Comparison of ENCODE assay signal across 16 cellular contexts in the genomic region with DNA sequence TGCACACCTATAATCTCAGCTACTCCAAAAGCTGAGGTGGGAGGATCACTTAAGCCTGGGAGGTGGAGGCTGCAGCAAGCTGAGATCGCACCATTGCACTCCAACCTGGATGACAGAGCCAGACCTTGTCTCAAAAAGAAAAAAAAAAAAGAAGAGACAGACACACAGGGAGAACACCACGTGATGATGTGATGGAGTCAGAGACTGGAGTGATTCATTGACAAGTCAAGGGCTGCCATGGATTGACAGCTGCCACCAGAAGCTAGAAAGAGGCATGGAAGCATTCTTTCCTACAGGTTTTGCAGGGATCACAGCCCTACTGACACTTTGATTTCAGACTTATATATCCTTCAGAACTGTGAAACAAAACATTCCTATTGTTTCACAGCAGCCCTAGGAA. TPM values are rescaled to one million over a fixed set of nuclear protein-coding genes. Genes with fewer than 3 reads are reported as not detected.
DNase-seq lines count a peak whose midpoint lies in the region; ATAC-seq, FAIRE-seq and TF ChIP-seq lines count a peak whose summit lies in the region.
"Had no signal": no experiment of that assay in that cellular context is flagged by ENCODE, and none has a peak within 500 bp of the region (broad histone marks: within the 10 kb centered on the region; RNA-seq: fewer than 3 reads in every experiment).

No MANE protein-coding gene starts in this region.

- intact Hi-C loops in HepG2 (cut with micrococcal nuclease; ENCODE audit: unreplicated experiment): loop anchor here (10.0 kb wide), 1 partner anchor 834 kb away; no protein-coding TSS in a partner anchor
- intact Hi-C loops in right lobe of liver (cut with DNase I): no loop called here
- intact Hi-C loops in sciatic nerve (cut with DNase I): no loop called here

- ATAC-seq in HepG2: no peak
- no peak for ATAC-seq in right lobe of liver
- ATAC-seq in foreskin keratinocyte: peak; percentile 39
- no peak for ATAC-seq in sciatic nerve

- TF ChIP-seq POLR2A in HepG2 (IDR thresholded peaks at IDR 0.05; ENCODE audit: insufficient read depth in 1 of 2, low read depth in 2 of 2, low read length in 2 of 2): no peak
- no peak for TF ChIP-seq POLR2A in right lobe of liver (IDR thresholded peaks at IDR 0.05)

- FAIRE-seq in HepG2 (lab: Jason Lieb, UNC): no peak
- FAIRE-seq: A204.1, RCC 7860 had no signal

- no peak for TF ChIP-seq RAD21 in HepG2 (CRISPR knock-in tag; IDR thresholded peaks at IDR 0.05)

- peaks cover 2% of the 10 kb centered on the region for H3K79me2 ChIP-seq in HepG2 (ENCODE audit: insufficient read depth, low read length)

- no peak overlapping the region for H2AFZ ChIP-seq in HepG2 (ENCODE audit: low read length)

- 5% methylated on average over 2 of the region's 2 CpGs for WGBS in HepG2 (ENCODE audit: low lambda C conversion rate)
- WGBS in right lobe of liver (ENCODE audit: insufficient coverage, low coverage, low lambda C conversion rate, missing lambda C conversion rate): 56% methylated on average over 2 of the region's 2 CpGs

- no peak overlapping the region for H3K4me2 ChIP-seq in HepG2 (ENCODE audit: low read depth, low read length)

- no peak overlapping the region for H3K4me3 ChIP-seq in HepG2 (replicated peaks in 1 of 3; ENCODE audit: insufficient read depth in 1 of 3, low read depth in 2 of 3, low read length in 3 of 3)
- H3K4me3 ChIP-seq in right lobe of liver: no peak overlapping the region

- CTCF ChIA-PET in HepG2 (lab: Yijun Ruan, JAX; ENCODE audit: low intra/inter-chr PET ratio, low total read pairs): no interaction called here
- CTCF ChIA-PET in RWPE1 (lab: Yijun Ruan, JAX): interaction anchor here (0.6 kb wide), 1 partner anchor 48 kb away, joined by 3 read pairs; no protein-coding TSS in a partner anchor

- H3K27ac ChIP-seq in HepG2 (ENCODE audit: extremely low read length, insufficient read depth, low read length): no peak overlapping the region
- H3K27ac ChIP-seq in right lobe of liver: no peak overlapping the region
- no peak overlapping the region for H3K27ac ChIP-seq in RWPE1
- H3K27ac ChIP-seq in foreskin keratinocyte: no peak overlapping the region

- TF ChIP-seq CTCF in HepG2 (CRISPR knock-in tag; IDR thresholded peaks at IDR 0.05) (no peak), right lobe of liver (IDR thresholded peaks at IDR 0.05) (no peak), RWPE1 (conservative IDR thresholded peaks at IDR 0.05; ENCODE audit: low read depth) (no peak), foreskin keratinocyte (conservative IDR thresholded peaks at IDR 0.05) (no peak)

- no peak for DNase-seq in HepG2 (ENCODE audit: low spot score)
- no peak for DNase-seq in right lobe of liver
- peak; percentile 66 for DNase-seq in RWPE1 (ENCODE audit: low spot score)
- DNase-seq in foreskin keratinocyte: peak; percentile 50 to 73
- DNase-seq in AML-193 (lab: John Stamatoyannopoulos, UW): no peak
- DNase-seq in sciatic nerve (ENCODE audit: low spot score): no peak
- DNase-seq in G401 (ENCODE audit: low spot score): no peak
- DNase-seq in COLO668 (lab: John Stamatoyannopoulos, UW; ENCODE audit: unreplicated experiment): no peak
- DNase-seq: Calu3, DND-41, GF-D8, NCI-H1105, NCI-H1694 treated with DMSO at 0.1 percent for 48 hours, NCI-H510A had no signal

- H4K20me1 ChIP-seq in HepG2 (ENCODE audit: insufficient read depth, low read length): no peaks in the 10 kb centered on the region

- in situ Hi-C loops in HepG2 (cut with HindIII; ENCODE audit: extremely low pct_ligation_motif_present, low pct_unique_long_range_greater_than_20kb) (no loop called here), G401 (cut with HindIII; ENCODE audit: low sequenced_read_pairs) (no loop called here)

- no peaks in the 10 kb centered on the region; a peak in 1 of 5 replicates for H3K27me3 ChIP-seq in HepG2 (ENCODE audit: control insufficient read depth in 1 of 2, insufficient read depth in 2 of 2, low read length in 2 of 2)
- no peaks in the 10 kb centered on the region for H3K27me3 ChIP-seq in right lobe of liver
- no peaks in the 10 kb centered on the region for H3K27me3 ChIP-seq in foreskin keratinocyte

- BruUV-seq in HepG2 (replicated peaks; lab: Mats Ljungman, UMichigan): no TSS peak

- no peaks in the 10 kb centered on the region for H3K36me3 ChIP-seq in HepG2 (replicated peaks in 1 of 2; ENCODE audit: control insufficient read depth in 1 of 2, insufficient read depth in 2 of 2, low read length in 2 of 2)
- no peaks in the 10 kb centered on the region for H3K36me3 ChIP-seq in right lobe of liver

- POLR2A ChIA-PET in HepG2 (lab: Yijun Ruan, JAX) (no interaction called here), RWPE1 (lab: Yijun Ruan, JAX; ENCODE audit: low non-redundant PET) (no interaction called here)

- H3K4me1 ChIP-seq in HepG2 (ENCODE audit: insufficient read depth, low read length): peaks cover 13% of the 10 kb centered on the region
- H3K4me1 ChIP-seq in right lobe of liver: peaks cover 0 to 24% (median 8%) of the 10 kb centered on the region in 4 donors
- peaks cover 14% of the 10 kb centered on the region for H3K4me1 ChIP-seq in foreskin keratinocyte

- H3K9me3 ChIP-seq in HepG2 (ENCODE audit: low read length): no peaks in the 10 kb centered on the region
- H3K9me3 ChIP-seq in right lobe of liver: no peaks in the 10 kb centered on the region

- TF ChIP-seq EP300 in HepG2 (IDR thresholded peaks at IDR 0.05; ENCODE audit: low read depth in 2 of 2, low read length in 2 of 2) (no peak), HepG2 (CRISPR knock-in tag; IDR thresholded peaks at IDR 0.05; ENCODE audit: borderline replicate concordance) (no peak)

- no peak overlapping the region for H3K9ac ChIP-seq in HepG2 (ENCODE audit: insufficient read depth, low read depth, low read length)

RNA-seq across cellular contexts. Expression of gene HCFC2, which starts 3.5 kb away (rescaled TPM):
- 4.9 and 5.6 TPM in 2 replicates for total RNA-seq in HepG2 (2016; rRNA removed; fragmentation: Illumina TruSeq; extraction: Trizol)
- total RNA-seq in HepG2 (2016; cell fraction: cytosol; rRNA removed; fragmentation: Illumina TruSeq; extraction: Trizol; ENCODE audit: low read depth): 0.62 and 1.8 TPM in 2 replicates
- 3.7 and 5.8 TPM in 2 replicates for total RNA-seq in HepG2 (2016; cell fraction: insoluble cytoplasmic fraction; rRNA removed; fragmentation: Illumina TruSeq; extraction: Trizol)
- 1.8 and 3.4 TPM in 2 replicates for total RNA-seq in HepG2 (2016; cell fraction: membrane; rRNA removed; fragmentation: Illumina TruSeq; extraction: Trizol)
- 6.0 and 8.5 TPM in 2 replicates for total RNA-seq in HepG2 (2016; cell fraction: nucleus; rRNA removed; fragmentation: Illumina TruSeq; extraction: Trizol)
- 3.4 and 3.7 TPM in 2 replicates for polyA plus RNA-seq in HepG2 (2011; rRNA removed)
- 1.1 and 1.8 TPM in 2 replicates for polyA plus RNA-seq in HepG2 (2011; cell fraction: cytosol; rRNA removed)
- polyA plus RNA-seq in HepG2 (2011; cell fraction: nucleus; rRNA removed): 3.0 and 5.5 TPM in 2 replicates
- polyA plus RNA-seq in HepG2 (2012): 3.3 and 3.4 TPM in 2 replicates
- polyA plus RNA-seq in HepG2 (2016; cell fraction: cytosol; fragmentation: Illumina TruSeq; extraction: Trizol; ENCODE audit: low read depth): 0.31 and 0.52 TPM in 2 replicates
- polyA plus RNA-seq in HepG2 (2016; cell fraction: insoluble cytoplasmic fraction; fragmentation: Illumina TruSeq; extraction: Trizol; ENCODE audit: low read depth): 3.2 and 3.3 TPM in 2 replicates
- 0.58 and 1.0 TPM in 2 replicates for polyA plus RNA-seq in HepG2 (2016; cell fraction: membrane; fragmentation: Illumina TruSeq; extraction: Trizol; ENCODE audit: low read depth)
- polyA plus RNA-seq in HepG2 (2016; cell fraction: nucleus; fragmentation: Illumina TruSeq; extraction: Trizol; ENCODE audit: insufficient read depth, low read depth): 4.3 and 6.9 TPM in 2 replicates
- polyA minus RNA-seq in HepG2 (2011; rRNA and poly(A)+ RNA removed; ENCODE audit: low replicate concordance): 1.3 and 2.6 TPM in 2 replicates
- polyA minus RNA-seq in HepG2 (2011; cell fraction: cytosol; rRNA and poly(A)+ RNA removed): 1.9 and 3.2 TPM in 2 replicates
- 10.3 and 13.7 TPM in 2 replicates for polyA minus RNA-seq in HepG2 (2011; cell fraction: nucleus; rRNA and poly(A)+ RNA removed)
- 10 to 100 TPM in 3 of 6 experiments, 1 to 10 TPM in 3; 7.3 to 12.7 (median 9.7) TPM for total RNA-seq in right lobe of liver
- total RNA-seq in foreskin keratinocyte: 7.9 and 9.3 TPM in 2 replicates
- polyA plus RNA-seq in foreskin keratinocyte: 3.0 and 3.1 TPM in 2 replicates
- 37.2 TPM for total RNA-seq in sciatic nerve
- 1.8 and 3.9 TPM in 2 replicates for total RNA-seq in G401 (2014; rRNA removed; shearing (Covaris generic))

RNA-seq across cellular contexts. Expression of gene GLT8D2, which starts 10.8 kb away (rescaled TPM):
- total RNA-seq in HepG2 (2016; rRNA removed; fragmentation: Illumina TruSeq; extraction: Trizol): not detected in 2 replicates
- not detected in 2 replicates for total RNA-seq in HepG2 (2016; cell fraction: cytosol; rRNA removed; fragmentation: Illumina TruSeq; extraction: Trizol; ENCODE audit: low read depth)
- not detected in 2 replicates for total RNA-seq in HepG2 (2016; cell fraction: insoluble cytoplasmic fraction; rRNA removed; fragmentation: Illumina TruSeq; extraction: Trizol)
- not detected in 2 replicates for total RNA-seq in HepG2 (2016; cell fraction: membrane; rRNA removed; fragmentation: Illumina TruSeq; extraction: Trizol)
- total RNA-seq in HepG2 (2016; cell fraction: nucleus; rRNA removed; fragmentation: Illumina TruSeq; extraction: Trizol): not detected in 2 replicates
- not detected in 2 replicates for polyA plus RNA-seq in HepG2 (2011; rRNA removed)
- not detected in 2 replicates for polyA plus RNA-seq in HepG2 (2011; cell fraction: cytosol; rRNA removed)
- not detected in 2 replicates for polyA plus RNA-seq in HepG2 (2011; cell fraction: nucleus; rRNA removed)
- polyA plus RNA-seq in HepG2 (2012): not detected in 2 replicates
- not detected in 2 replicates for polyA plus RNA-seq in HepG2 (2016; cell fraction: cytosol; fragmentation: Illumina TruSeq; extraction: Trizol; ENCODE audit: low read depth)
- polyA plus RNA-seq in HepG2 (2016; cell fraction: insoluble cytoplasmic fraction; fragmentation: Illumina TruSeq; extraction: Trizol; ENCODE audit: low read depth): not detected in 2 replicates
- not detected in 2 replicates for polyA plus RNA-seq in HepG2 (2016; cell fraction: membrane; fragmentation: Illumina TruSeq; extraction: Trizol; ENCODE audit: low read depth)
- polyA plus RNA-seq in HepG2 (2016; cell fraction: nucleus; fragmentation: Illumina TruSeq; extraction: Trizol; ENCODE audit: insufficient read depth, low read depth): not detected in 2 replicates
- 3.9 TPM in 1 of 2 replicates, not detected in the other for polyA minus RNA-seq in HepG2 (2011; rRNA and poly(A)+ RNA removed; ENCODE audit: low replicate concordance)
- polyA minus RNA-seq in HepG2 (2011; cell fraction: cytosol; rRNA and poly(A)+ RNA removed): not detected in 2 replicates
- not detected in 2 replicates for polyA minus RNA-seq in HepG2 (2011; cell fraction: nucleus; rRNA and poly(A)+ RNA removed)
- 1 to 10 TPM in 2 of 6 experiments, under 1 TPM in 4; 0.44 to 1.2 (median 0.79) TPM for total RNA-seq in right lobe of liver
- total RNA-seq in foreskin keratinocyte: 3.2 and 4.8 TPM in 2 replicates
- 3.4 and 4.0 TPM in 2 replicates for polyA plus RNA-seq in foreskin keratinocyte
- total RNA-seq in sciatic nerve: 44.8 TPM
- total RNA-seq in G401 (2014; rRNA removed; shearing (Covaris generic)): 9.5 and 19.2 TPM in 2 replicates
- total RNA-seq: Calu3 had no signal

Comparison
In these comparisons a context has a peak if more than half of its experiments do, and no peak if none do; other contexts are left out.
1. DNase-seq: peak in RWPE1 (single experiment) and foreskin keratinocyte (2 of 2); none in HepG2 (single experiment), right lobe of liver (0 of 3), AML-193 (0 of 2), sciatic nerve (single experiment), G401 (single experiment) and COLO668 (single experiment).